Comparison of ENCODE assay signal across 7 cellular contexts in the genomic region with DNA sequence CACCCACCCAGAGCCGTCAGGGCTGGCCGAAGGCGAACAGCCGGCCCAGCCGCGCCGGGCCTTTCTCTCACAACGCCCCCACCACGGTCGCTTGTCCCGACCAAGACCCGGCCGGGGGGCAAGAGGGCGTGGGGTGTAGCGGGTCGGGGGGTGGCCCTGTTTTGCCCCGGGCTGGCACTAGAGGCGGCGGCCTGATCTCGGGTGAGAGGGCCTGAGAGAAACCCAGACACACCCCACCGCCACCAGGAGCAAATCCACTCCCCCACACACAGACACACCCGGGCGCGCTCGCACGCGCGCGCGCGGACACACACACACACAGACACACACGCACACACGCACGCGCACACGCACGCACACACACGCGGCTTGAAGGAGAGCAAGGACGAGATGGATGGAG.
DNase-seq lines count a peak whose midpoint lies in the region; ATAC-seq, FAIRE-seq and TF ChIP-seq lines count a peak whose summit lies in the region.
"Not testable (repeated sequence)": the region's sequence is repeated elsewhere in the genome, so short reads cannot be mapped to it uniquely, and the experiment has no call there.

No MANE protein-coding gene starts in this region.

- ATAC-seq in K562, mucosa of descending colon: not testable (repeated sequence)

- not testable (repeated sequence) for H3K27ac ChIP-seq in SJCRH30; K562 (ENCODE audit: extremely low read depth, low read depth, low read length)

- 47% methylated on average over 36 of the region's 40 CpGs for WGBS in K562 (ENCODE audit: insufficient coverage, low coverage, missing lambda C conversion rate)

- CTCF ChIA-PET in K562 (lab: Yijun Ruan, JAX; ENCODE audit: low intra/inter-chr PET ratio) = not testable (repeated sequence)

- TF ChIP-seq POLR2A in K562 (conservative IDR thresholded peaks at IDR 0.05) = not testable (repeated sequence)

- TF ChIP-seq EP300 in K562 (IDR thresholded peaks at IDR 0.05; ENCODE audit: low read length) = not testable (repeated sequence)

- not testable (repeated sequence) for H3K9me1 ChIP-seq in K562 (ENCODE audit: control insufficient read depth, insufficient read depth, low read length)

- not testable (repeated sequence) for H3K4me1 ChIP-seq in SJCRH30; K562 (replicated peaks in 1 of 2; ENCODE audit: control insufficient read depth in 2 of 2, insufficient read depth in 2 of 2, low read length in 2 of 2); mucosa of descending colon (ENCODE audit: low read depth)

- not testable (repeated sequence) for H2AFZ ChIP-seq in K562 (ENCODE audit: low read depth, low read length)

- not testable (repeated sequence) for TF ChIP-seq CTCF in GM12875 (IDR thresholded peaks at IDR 0.05; ENCODE audit: borderline replicate concordance, insufficient read depth, low read depth, low read length); K562 (IDR thresholded peaks at IDR 0.05 in 2 of 3, conservative IDR thresholded peaks at IDR 0.05 in 1 of 3; ENCODE audit: insufficient read depth in 2 of 3, low read depth in 1 of 3, low read length in 3 of 3); mucosa of descending colon (IDR thresholded peaks at IDR 0.05)

- TF ChIP-seq RAD21 in K562 (CRISPR knock-in tag; conservative IDR thresholded peaks at IDR 0.05 in 1 of 2, IDR thresholded peaks at IDR 0.05 in 1 of 2) = not testable (repeated sequence)

- POLR2A ChIA-PET in K562 (lab: Yijun Ruan, JAX) = not testable (repeated sequence)

- H3K79me2 ChIP-seq in K562 (ENCODE audit: control insufficient read depth, insufficient read depth, low read length) = not testable (repeated sequence)

- intact Hi-C loops in K562 (cut with micrococcal nuclease); cardiac septum (cut with DNase I); mucosa of descending colon (cut with DNase I, micrococcal nuclease): not testable (repeated sequence)

- H3K9ac ChIP-seq in K562 (ENCODE audit: insufficient read depth in 1 of 2, low read depth in 2 of 2, low read length in 2 of 2) = not testable (repeated sequence)

- DNase-seq in SJCRH30 = peak in 1 of 2 experiments; percentile 41
- DNase-seq in activated CD8-positive, alpha-beta memory T cell treated with anti-CD3 and anti-CD28 coated beads for 48 hours (ENCODE audit: low read depth in 2 of 3, low spot score in 2 of 3) = peak; percentile 27 to 43 (median 31)
- DNase-seq in K562 (ENCODE audit: extremely low read depth in 1 of 4, low spot score in 3 of 4) = not testable (repeated sequence)
- DNase-seq in cardiac septum (ENCODE audit: low spot score) = peak; percentile 87
- DNase-seq in mucosa of descending colon = peak; percentile 65 to 78 (median 72)
- peak; percentile 45 for DNase-seq in stimulated activated CD4-positive, alpha-beta T cell treated with anti-CD3 and anti-CD28 coated beads, Interleukin-1b, Interleukin-23, amount 100 ng/mL, for 48 hours

- H3K4me3 ChIP-seq in GM12875 (ENCODE audit: low read depth, low read length) = peak overlapping the region; percentile 44
- H3K4me3 ChIP-seq in SJCRH30 = peak overlapping the region; percentile 59
- H3K4me3 ChIP-seq in K562, mucosa of descending colon: not testable (repeated sequence)

- not testable (repeated sequence) for FAIRE-seq in K562 (lab: Jason Lieb, UNC)

- not testable (repeated sequence) for H4K20me1 ChIP-seq in K562 (replicated peaks; ENCODE audit: control insufficient read depth, insufficient read depth, low read length)

- not testable (repeated sequence) for H3K36me3 ChIP-seq in SJCRH30; K562 (ENCODE audit: control insufficient read depth, insufficient read depth, low read length); mucosa of descending colon (ENCODE audit: low read depth)

- not testable (repeated sequence) for H3K27me3 ChIP-seq in SJCRH30; K562 (ENCODE audit: control insufficient read depth in 2 of 2, insufficient read depth in 2 of 2, low read length in 2 of 2)

- BruUV-seq in K562 (replicated peaks; lab: Mats Ljungman, UMichigan) = not testable (repeated sequence)

- not testable (repeated sequence) for H3K9me3 ChIP-seq in SJCRH30 (replicated peaks); K562 (replicated peaks; ENCODE audit: control insufficient read depth, insufficient read depth, low read depth, low read length); mucosa of descending colon

- in situ Hi-C loops in K562 (cut with MboI) = not testable (repeated sequence)

- not testable (repeated sequence) for H3K4me2 ChIP-seq in K562 (ENCODE audit: insufficient read depth, low read length)

TF ChIP-seq in K562, 482 proteins besides CTCF, POLR2A, EP300 and RAD21 (continues in another document):
- TF ChIP-seq ELF4 (CRISPR knock-in tag; IDR thresholded peaks at IDR 0.05) = 0 out of 2 replicates have a peak, but pooled peaks have one; percentile 35
- TF ChIP-seq E2F3 (CRISPR knock-in tag; IDR thresholded peaks at IDR 0.05) = 0 out of 2 replicates have a peak, but pooled peaks have one; percentile 36
- peak; percentile 29 to 45; a peak in 3 of 4 replicates for TF ChIP-seq NRF1 (conservative IDR thresholded peaks at IDR 0.05 in 1 of 2, IDR thresholded peaks at IDR 0.05 in 1 of 2)
- TF ChIP-seq, protein P1, sequence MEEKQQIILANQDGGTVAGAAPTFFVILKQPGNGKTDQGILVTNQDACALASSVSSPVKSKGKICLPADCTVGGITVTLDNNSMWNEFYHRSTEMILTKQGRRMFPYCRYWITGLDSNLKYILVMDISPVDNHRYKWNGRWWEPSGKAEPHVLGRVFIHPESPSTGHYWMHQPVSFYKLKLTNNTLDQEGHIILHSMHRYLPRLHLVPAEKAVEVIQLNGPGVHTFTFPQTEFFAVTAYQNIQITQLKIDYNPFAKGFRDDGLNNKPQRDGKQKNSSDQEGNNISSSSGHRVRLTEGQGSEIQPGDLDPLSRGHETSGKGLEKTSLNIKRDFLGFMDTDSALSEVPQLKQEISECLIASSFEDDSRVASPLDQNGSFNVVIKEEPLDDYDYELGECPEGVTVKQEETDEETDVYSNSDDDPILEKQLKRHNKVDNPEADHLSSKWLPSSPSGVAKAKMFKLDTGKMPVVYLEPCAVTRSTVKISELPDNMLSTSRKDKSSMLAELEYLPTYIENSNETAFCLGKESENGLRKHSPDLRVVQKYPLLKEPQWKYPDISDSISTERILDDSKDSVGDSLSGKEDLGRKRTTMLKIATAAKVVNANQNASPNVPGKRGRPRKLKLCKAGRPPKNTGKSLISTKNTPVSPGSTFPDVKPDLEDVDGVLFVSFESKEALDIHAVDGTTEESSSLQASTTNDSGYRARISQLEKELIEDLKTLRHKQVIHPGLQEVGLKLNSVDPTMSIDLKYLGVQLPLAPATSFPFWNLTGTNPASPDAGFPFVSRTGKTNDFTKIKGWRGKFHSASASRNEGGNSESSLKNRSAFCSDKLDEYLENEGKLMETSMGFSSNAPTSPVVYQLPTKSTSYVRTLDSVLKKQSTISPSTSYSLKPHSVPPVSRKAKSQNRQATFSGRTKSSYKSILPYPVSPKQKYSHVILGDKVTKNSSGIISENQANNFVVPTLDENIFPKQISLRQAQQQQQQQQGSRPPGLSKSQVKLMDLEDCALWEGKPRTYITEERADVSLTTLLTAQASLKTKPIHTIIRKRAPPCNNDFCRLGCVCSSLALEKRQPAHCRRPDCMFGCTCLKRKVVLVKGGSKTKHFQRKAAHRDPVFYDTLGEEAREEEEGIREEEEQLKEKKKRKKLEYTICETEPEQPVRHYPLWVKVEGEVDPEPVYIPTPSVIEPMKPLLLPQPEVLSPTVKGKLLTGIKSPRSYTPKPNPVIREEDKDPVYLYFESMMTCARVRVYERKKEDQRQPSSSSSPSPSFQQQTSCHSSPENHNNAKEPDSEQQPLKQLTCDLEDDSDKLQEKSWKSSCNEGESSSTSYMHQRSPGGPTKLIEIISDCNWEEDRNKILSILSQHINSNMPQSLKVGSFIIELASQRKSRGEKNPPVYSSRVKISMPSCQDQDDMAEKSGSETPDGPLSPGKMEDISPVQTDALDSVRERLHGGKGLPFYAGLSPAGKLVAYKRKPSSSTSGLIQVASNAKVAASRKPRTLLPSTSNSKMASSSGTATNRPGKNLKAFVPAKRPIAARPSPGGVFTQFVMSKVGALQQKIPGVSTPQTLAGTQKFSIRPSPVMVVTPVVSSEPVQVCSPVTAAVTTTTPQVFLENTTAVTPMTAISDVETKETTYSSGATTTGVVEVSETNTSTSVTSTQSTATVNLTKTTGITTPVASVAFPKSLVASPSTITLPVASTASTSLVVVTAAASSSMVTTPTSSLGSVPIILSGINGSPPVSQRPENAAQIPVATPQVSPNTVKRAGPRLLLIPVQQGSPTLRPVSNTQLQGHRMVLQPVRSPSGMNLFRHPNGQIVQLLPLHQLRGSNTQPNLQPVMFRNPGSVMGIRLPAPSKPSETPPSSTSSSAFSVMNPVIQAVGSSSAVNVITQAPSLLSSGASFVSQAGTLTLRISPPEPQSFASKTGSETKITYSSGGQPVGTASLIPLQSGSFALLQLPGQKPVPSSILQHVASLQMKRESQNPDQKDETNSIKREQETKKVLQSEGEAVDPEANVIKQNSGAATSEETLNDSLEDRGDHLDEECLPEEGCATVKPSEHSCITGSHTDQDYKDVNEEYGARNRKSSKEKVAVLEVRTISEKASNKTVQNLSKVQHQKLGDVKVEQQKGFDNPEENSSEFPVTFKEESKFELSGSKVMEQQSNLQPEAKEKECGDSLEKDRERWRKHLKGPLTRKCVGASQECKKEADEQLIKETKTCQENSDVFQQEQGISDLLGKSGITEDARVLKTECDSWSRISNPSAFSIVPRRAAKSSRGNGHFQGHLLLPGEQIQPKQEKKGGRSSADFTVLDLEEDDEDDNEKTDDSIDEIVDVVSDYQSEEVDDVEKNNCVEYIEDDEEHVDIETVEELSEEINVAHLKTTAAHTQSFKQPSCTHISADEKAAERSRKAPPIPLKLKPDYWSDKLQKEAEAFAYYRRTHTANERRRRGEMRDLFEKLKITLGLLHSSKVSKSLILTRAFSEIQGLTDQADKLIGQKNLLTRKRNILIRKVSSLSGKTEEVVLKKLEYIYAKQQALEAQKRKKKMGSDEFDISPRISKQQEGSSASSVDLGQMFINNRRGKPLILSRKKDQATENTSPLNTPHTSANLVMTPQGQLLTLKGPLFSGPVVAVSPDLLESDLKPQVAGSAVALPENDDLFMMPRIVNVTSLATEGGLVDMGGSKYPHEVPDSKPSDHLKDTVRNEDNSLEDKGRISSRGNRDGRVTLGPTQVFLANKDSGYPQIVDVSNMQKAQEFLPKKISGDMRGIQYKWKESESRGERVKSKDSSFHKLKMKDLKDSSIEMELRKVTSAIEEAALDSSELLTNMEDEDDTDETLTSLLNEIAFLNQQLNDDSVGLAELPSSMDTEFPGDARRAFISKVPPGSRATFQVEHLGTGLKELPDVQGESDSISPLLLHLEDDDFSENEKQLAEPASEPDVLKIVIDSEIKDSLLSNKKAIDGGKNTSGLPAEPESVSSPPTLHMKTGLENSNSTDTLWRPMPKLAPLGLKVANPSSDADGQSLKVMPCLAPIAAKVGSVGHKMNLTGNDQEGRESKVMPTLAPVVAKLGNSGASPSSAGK (IDR thresholded peaks at IDR 0.05) = peak; percentile 38; the same call in 1 of the 2 replicates
